Comparison of ENCODE assay signal across 18 cellular contexts in the genomic region with DNA sequence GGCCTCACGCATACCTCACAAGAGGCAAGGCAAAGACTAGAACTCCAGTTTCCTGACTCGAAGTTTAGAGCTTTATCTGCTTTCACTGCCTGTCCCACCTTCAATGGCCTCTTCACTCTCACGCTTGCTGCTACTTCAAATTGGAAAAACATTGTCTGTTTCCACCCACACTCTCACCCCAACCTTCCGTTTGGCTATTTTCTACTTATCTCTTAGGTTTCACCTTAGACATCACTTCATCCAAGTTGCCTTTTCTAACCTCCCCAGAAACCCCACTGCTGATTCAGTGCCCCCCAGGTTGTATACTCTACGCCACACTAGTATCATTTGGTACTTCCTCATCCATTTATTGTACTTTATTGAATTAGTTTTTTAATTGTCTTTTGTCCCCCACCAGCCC. TPM values are rescaled to one million over a fixed set of nuclear protein-coding genes. Genes with fewer than 3 reads are reported as not detected.
DNase-seq lines count a peak whose midpoint lies in the region; ATAC-seq and TF ChIP-seq lines count a peak whose summit lies in the region.
"Had no signal": no experiment of that assay in that cellular context is flagged by ENCODE, and none has a peak within 500 bp of the region (broad histone marks: within the 10 kb centered on the region; RNA-seq: fewer than 3 reads in every experiment).

No MANE protein-coding gene starts in this region.

- peaks cover 11% of the 10 kb centered on the region for H3K4me1 Mint-ChIP-seq in activated T-cell treated with anti-CD3 and anti-CD28 coated beads, Interleukin-2, amount 50 U/mL, for 4 hours (ENCODE audit: low read depth)
- no peaks in the 10 kb centered on the region for H3K4me1 Mint-ChIP-seq in progenitor cell of endocrine pancreas (ENCODE audit: low read depth)

- no peaks in the 10 kb centered on the region for H3K27me3 Mint-ChIP-seq in activated T-cell treated with anti-CD3 and anti-CD28 coated beads, Interleukin-2, amount 50 U/mL, for 4 hours (ENCODE audit: low read depth)
- no peaks in the 10 kb centered on the region for H3K27me3 Mint-ChIP-seq in progenitor cell of endocrine pancreas
- H3K27me3 Mint-ChIP-seq: activated B cell treated with CpG ODN at 0.5 μM for 24 hours had no signal

- H3K9me3 Mint-ChIP-seq in activated T-cell treated with anti-CD3 and anti-CD28 coated beads, Interleukin-2, amount 50 U/mL, for 4 hours: no peaks in the 10 kb centered on the region
- no peaks in the 10 kb centered on the region for H3K9me3 Mint-ChIP-seq in progenitor cell of endocrine pancreas (ENCODE audit: low read depth)
- H3K9me3 Mint-ChIP-seq: activated B cell treated with CpG ODN at 0.5 μM for 24 hours had no signal

- peak; percentile 61 for ATAC-seq in GM19351 (IDR thresholded peaks at IDR 0.05; ENCODE audit: unreplicated experiment)
- peak; percentile 60 to 66 for ATAC-seq in activated T-cell treated with anti-CD3 and anti-CD28 coated beads, Interleukin-2, amount 50 U/mL, for 4 hours
- no peak for ATAC-seq in GM21786 (IDR thresholded peaks at IDR 0.05; ENCODE audit: unreplicated experiment)

- DNase-seq in activated T-cell treated with anti-CD3 and anti-CD28 coated beads for 24 hours (ENCODE audit: low read depth) (peak; percentile 5), activated T-cell treated with anti-CD3 and anti-CD28 coated beads for 4 hours (no peak), progenitor cell of endocrine pancreas (ENCODE audit: low spot score, unreplicated experiment) (no peak), SKM-1 (lab: John Stamatoyannopoulos, UW; ENCODE audit: unreplicated experiment) (no peak)
- DNase-seq in activated T-cell treated with anti-CD3 and anti-CD28 coated beads, Interleukin-2, amount 50 U/mL, for 4 hours: no peak
- no peak for DNase-seq in activated CD4-positive, CD25-positive, alpha-beta regulatory T cell (lab: John Stamatoyannopoulos, UW)
- DNase-seq: activated B cell treated with CpG ODN at 0.5 μM for 24 hours, anterior cingulate cortex, DMS53, mesendoderm, NCI-H1048, NCI-H2029 treated with DMSO at 0.1 percent for 48 hours, NCI-H510A, SHP77 had no signal

- H3K36me3 Mint-ChIP-seq in activated T-cell treated with anti-CD3 and anti-CD28 coated beads, Interleukin-2, amount 50 U/mL, for 4 hours (ENCODE audit: insufficient read depth): no peaks in the 10 kb centered on the region
- H3K36me3 Mint-ChIP-seq in progenitor cell of endocrine pancreas (ENCODE audit: insufficient read depth): no peaks in the 10 kb centered on the region
- H3K36me3 Mint-ChIP-seq: CD4-positive, CD25-positive, alpha-beta regulatory T cell had no signal

- no peak for TF ChIP-seq CTCF in progenitor cell of endocrine pancreas (IDR thresholded peaks at IDR 0.05; ENCODE audit: unreplicated experiment)

- no peak overlapping the region for H3K4me3 Mint-ChIP-seq in activated T-cell treated with anti-CD3 and anti-CD28 coated beads, Interleukin-2, amount 50 U/mL, for 4 hours
- H3K4me3 Mint-ChIP-seq in progenitor cell of endocrine pancreas (ENCODE audit: low read depth): no peak overlapping the region
- H3K4me3 Mint-ChIP-seq: activated B cell treated with CpG ODN at 0.5 μM for 24 hours, neural crest cell had no signal

- peak overlapping the region; percentile 71 for H3K27ac Mint-ChIP-seq in progenitor cell of endocrine pancreas
- H3K27ac Mint-ChIP-seq: activated B cell treated with CpG ODN at 0.5 μM for 24 hours had no signal

RNA-seq across cellular contexts. Expression of gene MBD2, which starts 5.2 kb away (rescaled TPM):
- total RNA-seq in activated T-cell treated with anti-CD3 and anti-CD28 coated beads, Interleukin-2, amount 50 U/mL, for 4 hours: 100 to 1,000 TPM; 119 to 172 (median 135) TPM
- 38.6 and 40.4 TPM in 2 replicates for total RNA-seq in progenitor cell of endocrine pancreas

RNA-seq across cellular contexts. Expression of gene POLI, which starts 39.7 kb away (rescaled TPM):
- total RNA-seq in activated T-cell treated with anti-CD3 and anti-CD28 coated beads, Interleukin-2, amount 50 U/mL, for 4 hours: 10 to 100 TPM in 1 of 3 donors, 1 to 10 TPM in 2; 9.0 to 10.2 (median 9.5) TPM
- 59.6 and 65.3 TPM in 2 replicates for total RNA-seq in progenitor cell of endocrine pancreas
